In the genomic region with DNA sequence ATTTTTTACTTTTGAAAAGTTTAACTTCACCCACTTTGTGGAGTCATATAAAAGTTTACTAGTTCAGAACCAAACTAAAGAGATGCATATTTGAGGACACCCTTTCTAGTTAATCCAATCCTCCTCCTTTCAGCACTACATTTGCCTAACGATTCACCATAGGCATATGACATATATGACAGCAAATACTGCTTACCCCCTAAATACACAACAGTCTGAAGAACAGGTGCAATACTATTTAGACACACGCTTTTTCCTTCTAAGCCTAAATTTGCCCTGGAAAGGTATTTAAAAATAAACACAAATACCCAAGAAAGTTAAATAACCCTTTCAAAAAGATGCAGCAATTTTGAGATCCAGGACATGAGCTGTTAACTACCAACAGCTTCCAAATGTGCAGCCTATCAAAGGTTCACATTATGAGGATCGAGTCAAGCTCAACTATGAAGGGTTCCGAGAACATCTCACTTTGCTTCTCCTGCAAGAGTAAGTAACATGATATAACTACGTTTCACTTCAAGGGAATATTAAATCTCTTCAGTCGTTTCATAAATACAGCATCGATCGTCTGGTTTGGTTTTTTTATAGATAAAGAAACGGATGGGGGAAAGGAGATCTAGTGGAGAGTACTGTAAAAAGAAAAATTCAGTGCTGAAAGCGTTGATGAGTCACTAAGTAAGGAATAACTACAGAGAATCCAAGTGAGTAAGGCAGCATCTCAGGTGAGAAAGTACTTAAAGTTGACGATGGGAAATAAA, we compare ENCODE assay signal across 8 cellular contexts. TPM values are rescaled to one million over a fixed set of nuclear protein-coding genes. Genes with fewer than 3 reads are reported as not detected.
DNase-seq lines count a peak whose midpoint lies in the region; ATAC-seq, FAIRE-seq and TF ChIP-seq lines count a peak whose summit lies in the region.

No MANE protein-coding gene starts in this region.

- CTCF ChIA-PET in AG04450 (lab: Charles Lee), result no interaction called here
- CTCF ChIA-PET in HepG2 (lab: Yijun Ruan, JAX; ENCODE audit: low intra/inter-chr PET ratio, low total read pairs), result no interaction called here

- no peaks in the 10 kb centered on the region for H3K27me3 Mint-ChIP-seq in astrocyte (ENCODE audit: low read depth, unreplicated experiment)

- peak overlapping the region; percentile 93 for H3K4me3 ChIP-seq in AG04450 (ENCODE audit: low read depth, low read length)
- peak overlapping the region; percentile 96 for H3K4me3 ChIP-seq in astrocyte (ENCODE audit: insufficient read depth, low read depth, low read length)
- H3K4me3 ChIP-seq in HepG2 (replicated peaks in 1 of 3; ENCODE audit: insufficient read depth in 1 of 3, low read depth in 2 of 3, low read length in 3 of 3), result peak overlapping the region; percentile 96 to 97 (median 96)
- H3K4me3 ChIP-seq in thyroid gland (replicated peaks in 1 of 3), result peak overlapping the region; percentile 83 to 100 (median 99)

- no peak for TF ChIP-seq POLR2A in HepG2 (IDR thresholded peaks at IDR 0.05; ENCODE audit: insufficient read depth in 1 of 2, low read depth in 2 of 2, low read length in 2 of 2)
- TF ChIP-seq POLR2A in thyroid gland (IDR thresholded peaks at IDR 0.05), result no peak

- peaks cover 54% of the 10 kb centered on the region for H4K20me1 ChIP-seq in astrocyte (ENCODE audit: insufficient read depth, low read length)
- H4K20me1 ChIP-seq in HepG2 (ENCODE audit: insufficient read depth, low read length), result peaks cover 45% of the 10 kb centered on the region

- peak overlapping the region; percentile 88 for H2AFZ ChIP-seq in astrocyte (ENCODE audit: low read depth, low read length)
- H2AFZ ChIP-seq in HepG2 (ENCODE audit: low read length), result no peak overlapping the region

- TSS peak; percentile 45 for BruUV-seq in HepG2 (replicated peaks; lab: Mats Ljungman, UMichigan)

- H3K9ac ChIP-seq in astrocyte (ENCODE audit: low read length) (peak overlapping the region; percentile 92), HepG2 (ENCODE audit: insufficient read depth, low read depth, low read length) (peak overlapping the region; percentile 99)

- peaks cover 13% of the 10 kb centered on the region for H3K36me3 Mint-ChIP-seq in astrocyte (ENCODE audit: low read depth, unreplicated experiment)

- no peak for DNase-seq in AG04450 (ENCODE audit: low read depth, low spot score)
- DNase-seq in HPDE6-E6E7 (ENCODE audit: extremely low spot score), result peak; percentile 11
- peak; percentile 22 for DNase-seq in astrocyte (ENCODE audit: low read depth)
- no peak for DNase-seq in HepG2 (ENCODE audit: low spot score)
- no peak for DNase-seq in thyroid gland
- DNase-seq in stimulated activated CD4-positive, alpha-beta T cell treated with anti-CD3 and anti-CD28 coated beads, Interleukin-1b, Interleukin-23, amount 100 ng/mL, for 48 hours, result no peak

- H3K4me2 ChIP-seq in astrocyte (ENCODE audit: low read length) (peak overlapping the region; percentile 93), HepG2 (ENCODE audit: low read depth, low read length) (peak overlapping the region; percentile 86)

- ATAC-seq in HepG2 (no peak), HG03039 (IDR thresholded peaks at IDR 0.05; ENCODE audit: unreplicated experiment) (no peak), GM19324 (IDR thresholded peaks at IDR 0.05; ENCODE audit: low FRiP score, unreplicated experiment) (no peak)

- FAIRE-seq in astrocyte (lab: Jason Lieb, UNC) (no peak), HepG2 (lab: Jason Lieb, UNC) (no peak)

- 2% methylated on average over 11 of the region's 11 CpGs for WGBS in HepG2 (ENCODE audit: low lambda C conversion rate)
- 6 to 8% methylated on average over 11 of the region's 11 CpGs for WGBS in thyroid gland, 2 donors

- TF ChIP-seq CTCF in AG04450 (IDR thresholded peaks at IDR 0.05; ENCODE audit: low read depth, low read length) (no peak), astrocyte (IDR thresholded peaks at IDR 0.05; ENCODE audit: insufficient read depth, low read depth, low read length) (no peak), HepG2 (CRISPR knock-in tag; IDR thresholded peaks at IDR 0.05) (no peak), thyroid gland (IDR thresholded peaks at IDR 0.05) (no peak)

- peak overlapping the region; percentile 79 for H3K27ac Mint-ChIP-seq in astrocyte (ENCODE audit: unreplicated experiment)

- peaks cover 6% of the 10 kb centered on the region for H3K4me1 Mint-ChIP-seq in astrocyte (ENCODE audit: low read depth, unreplicated experiment)

- no peak for TF ChIP-seq RAD21 in HepG2 (CRISPR knock-in tag; IDR thresholded peaks at IDR 0.05)

- no peaks in the 10 kb centered on the region for H3K9me3 ChIP-seq in AG04450 (ENCODE audit: control insufficient read depth, insufficient read depth, low read length)
- H3K9me3 ChIP-seq in astrocyte (ENCODE audit: insufficient read depth, low read depth, low read length), result no peaks in the 10 kb centered on the region
- no peaks in the 10 kb centered on the region for H3K9me3 ChIP-seq in HepG2 (ENCODE audit: low read length)
- no peaks in the 10 kb centered on the region for H3K9me3 ChIP-seq in thyroid gland

- no peaks in the 10 kb centered on the region for H3K27me3 ChIP-seq in AG04450 (ENCODE audit: control insufficient read depth, insufficient read depth, low read length)
- no peaks in the 10 kb centered on the region for H3K27me3 ChIP-seq in astrocyte (ENCODE audit: insufficient read depth, low read length)
- peaks cover 0 to 5% of the 10 kb centered on the region in 2 experiments; a peak in 1 of 5 replicates for H3K27me3 ChIP-seq in HepG2 (ENCODE audit: control insufficient read depth in 1 of 2, insufficient read depth in 2 of 2, low read length in 2 of 2)
- no peaks in the 10 kb centered on the region for H3K27me3 ChIP-seq in thyroid gland

- peak overlapping the region; percentile 96 for H3K4me3 Mint-ChIP-seq in astrocyte (ENCODE audit: unreplicated experiment)

- H3K36me3 ChIP-seq in astrocyte (ENCODE audit: insufficient read depth, low read length) (peaks cover 15% of the 10 kb centered on the region), HepG2 (replicated peaks in 1 of 2; ENCODE audit: control insufficient read depth in 1 of 2, insufficient read depth in 2 of 2, low read length in 2 of 2) (peaks cover 10 to 20% of the 10 kb centered on the region in 2 experiments), thyroid gland (no peaks in the 10 kb centered on the region)

- H3K27ac ChIP-seq in AG04450 (ENCODE audit: low read depth, low read length) (peak overlapping the region; percentile 82), astrocyte (ENCODE audit: low read depth, low read length) (peak overlapping the region; percentile 94), HepG2 (ENCODE audit: extremely low read length, insufficient read depth, low read length) (peak overlapping the region; percentile 73), thyroid gland (peak overlapping the region; percentile 99 to 100 (median 99))

- TF ChIP-seq EP300 in HepG2 (IDR thresholded peaks at IDR 0.05; ENCODE audit: low read depth in 2 of 2, low read length in 2 of 2), result no peak
- no peak for TF ChIP-seq EP300 in HepG2 (CRISPR knock-in tag; IDR thresholded peaks at IDR 0.05; ENCODE audit: borderline replicate concordance)

- POLR2A ChIA-PET in AG04450 (lab: Yijun Ruan, JAX), result interaction anchor here (1.4 kb wide), 1 partner anchor 34 kb away, joined by 3 read pairs; no protein-coding TSS in a partner anchor
- POLR2A ChIA-PET in HepG2 (lab: Yijun Ruan, JAX), result interaction anchor here (0.9 to 5.1 kb wide), 19 partner anchors 9 to 396 kb away, joined by 3 to 126 read pairs (median 7); a partner anchor contains a TSS

- H3K9me3 Mint-ChIP-seq in astrocyte (ENCODE audit: unreplicated experiment), result peaks cover 3% of the 10 kb centered on the region

- H3K79me2 ChIP-seq in astrocyte (ENCODE audit: insufficient read depth, low read length) (peaks cover 64% of the 10 kb centered on the region), HepG2 (ENCODE audit: insufficient read depth, low read length) (peaks cover 70% of the 10 kb centered on the region)

- in situ Hi-C loops in HepG2 (cut with HindIII; ENCODE audit: extremely low pct_ligation_motif_present, low pct_unique_long_range_greater_than_20kb), result loop anchor here (10.0 kb wide), 1 partner anchor 60 kb away; no protein-coding TSS in a partner anchor

- peaks cover 10% of the 10 kb centered on the region for H3K4me1 ChIP-seq in astrocyte (ENCODE audit: insufficient read depth, low read length)
- H3K4me1 ChIP-seq in HepG2 (ENCODE audit: insufficient read depth, low read length), result peaks cover 73% of the 10 kb centered on the region
- peaks cover 34 to 42% of the 10 kb centered on the region in 2 donors for H3K4me1 ChIP-seq in thyroid gland

- intact Hi-C loops in HepG2 (cut with micrococcal nuclease; ENCODE audit: unreplicated experiment), result loop anchor here (2.0 to 5.0 kb wide), 2 partner anchors 16 to 183 kb away; a partner anchor contains a TSS
- intact Hi-C loops in thyroid gland (cut with DNase I), result no loop called here

RNA-seq across cellular contexts. Expression of a gene that starts 0.7 kb away (rescaled TPM):
- 5.5 and 8.0 TPM in 2 replicates for polyA plus RNA-seq in AG04450 (2011; rRNA removed)
- polyA minus RNA-seq in AG04450 (2011; rRNA and poly(A)+ RNA removed), result 4.1 and 4.8 TPM in 2 replicates
- total RNA-seq in astrocyte, result 5.7 TPM in 2 replicates
- 21.1 and 22.4 TPM in 2 replicates for total RNA-seq in HepG2 (2016; rRNA removed; fragmentation: Illumina TruSeq; extraction: Trizol)
- 13.0 and 13.5 TPM in 2 replicates for total RNA-seq in HepG2 (2016; cell fraction: cytosol; rRNA removed; fragmentation: Illumina TruSeq; extraction: Trizol; ENCODE audit: low read depth)
- total RNA-seq in HepG2 (2016; cell fraction: insoluble cytoplasmic fraction; rRNA removed; fragmentation: Illumina TruSeq; extraction: Trizol), result 20.7 and 22.3 TPM in 2 replicates
- 18.6 and 18.9 TPM in 2 replicates for total RNA-seq in HepG2 (2016; cell fraction: membrane; rRNA removed; fragmentation: Illumina TruSeq; extraction: Trizol)
- total RNA-seq in HepG2 (2016; cell fraction: nucleus; rRNA removed; fragmentation: Illumina TruSeq; extraction: Trizol), result 16.1 and 23.9 TPM in 2 replicates
- polyA plus RNA-seq in HepG2 (2011; rRNA removed), result 3.9 and 4.2 TPM in 2 replicates
- 2.7 and 4.3 TPM in 2 replicates for polyA plus RNA-seq in HepG2 (2011; cell fraction: cytosol; rRNA removed)
- 4.0 and 5.7 TPM in 2 replicates for polyA plus RNA-seq in HepG2 (2011; cell fraction: nucleus; rRNA removed)
- 8.4 and 10.9 TPM in 2 replicates for polyA plus RNA-seq in HepG2 (2012)
- 12.3 and 14.0 TPM in 2 replicates for polyA plus RNA-seq in HepG2 (2016; cell fraction: cytosol; fragmentation: Illumina TruSeq; extraction: Trizol; ENCODE audit: low read depth)
- 22.9 and 29.9 TPM in 2 replicates for polyA plus RNA-seq in HepG2 (2016; cell fraction: insoluble cytoplasmic fraction; fragmentation: Illumina TruSeq; extraction: Trizol; ENCODE audit: low read depth)
- 16.3 and 16.6 TPM in 2 replicates for polyA plus RNA-seq in HepG2 (2016; cell fraction: membrane; fragmentation: Illumina TruSeq; extraction: Trizol; ENCODE audit: low read depth)
- polyA plus RNA-seq in HepG2 (2016; cell fraction: nucleus; fragmentation: Illumina TruSeq; extraction: Trizol; ENCODE audit: insufficient read depth, low read depth), result 18.7 and 24.5 TPM in 2 replicates
- 5.4 and 7.3 TPM in 2 replicates for polyA minus RNA-seq in HepG2 (2011; rRNA and poly(A)+ RNA removed; ENCODE audit: low replicate concordance)
- 3.7 and 4.5 TPM in 2 replicates for polyA minus RNA-seq in HepG2 (2011; cell fraction: cytosol; rRNA and poly(A)+ RNA removed)
- polyA minus RNA-seq in HepG2 (2011; cell fraction: nucleus; rRNA and poly(A)+ RNA removed), result 13.8 and 15.0 TPM in 2 replicates
- total RNA-seq in thyroid gland, result 10 to 100 TPM; 19.5 to 33.9 (median 24.3) TPM

RNA-seq across cellular contexts. Expression of a gene that starts 1.4 kb away (rescaled TPM):
- polyA plus RNA-seq in AG04450 (2011; rRNA removed) (30.6 and 41.1 TPM in 2 replicates), HepG2 (2011; rRNA removed) (44.9 and 49.4 TPM in 2 replicates)
- 40.1 and 65.9 TPM in 2 replicates for polyA minus RNA-seq in AG04450 (2011; rRNA and poly(A)+ RNA removed)
- total RNA-seq in astrocyte (46.6 and 48.4 TPM in 2 replicates), HepG2 (2016; rRNA removed; fragmentation: Illumina TruSeq; extraction: Trizol) (123 and 135 TPM in 2 replicates), thyroid gland (10 to 100 TPM; 46.3 to 77.5 (median 53.6) TPM)
- total RNA-seq in HepG2 (2016; cell fraction: cytosol; rRNA removed; fragmentation: Illumina TruSeq; extraction: Trizol; ENCODE audit: low read depth), result 98.8 and 127 TPM in 2 replicates
- 127 and 145 TPM in 2 replicates for total RNA-seq in HepG2 (2016; cell fraction: insoluble cytoplasmic fraction; rRNA removed; fragmentation: Illumina TruSeq; extraction: Trizol)
- total RNA-seq in HepG2 (2016; cell fraction: membrane; rRNA removed; fragmentation: Illumina TruSeq; extraction: Trizol), result 62.4 and 67.2 TPM in 2 replicates
- total RNA-seq in HepG2 (2016; cell fraction: nucleus; rRNA removed; fragmentation: Illumina TruSeq; extraction: Trizol), result 136 and 152 TPM in 2 replicates
- polyA plus RNA-seq in HepG2 (2011; cell fraction: cytosol; rRNA removed), result 17.6 and 28.4 TPM in 2 replicates
- 37.0 and 38.5 TPM in 2 replicates for polyA plus RNA-seq in HepG2 (2011; cell fraction: nucleus; rRNA removed)
- 57.6 and 63.3 TPM in 2 replicates for polyA plus RNA-seq in HepG2 (2012)
- polyA plus RNA-seq in HepG2 (2016; cell fraction: cytosol; fragmentation: Illumina TruSeq; extraction: Trizol; ENCODE audit: low read depth), result 1.6 and 2.2 TPM in 2 replicates
- 83.4 and 92.4 TPM in 2 replicates for polyA plus RNA-seq in HepG2 (2016; cell fraction: insoluble cytoplasmic fraction; fragmentation: Illumina TruSeq; extraction: Trizol; ENCODE audit: low read depth)
- 9.6 and 10.8 TPM in 2 replicates for polyA plus RNA-seq in HepG2 (2016; cell fraction: membrane; fragmentation: Illumina TruSeq; extraction: Trizol; ENCODE audit: low read depth)
- 89.5 and 94.1 TPM in 2 replicates for polyA plus RNA-seq in HepG2 (2016; cell fraction: nucleus; fragmentation: Illumina TruSeq; extraction: Trizol; ENCODE audit: insufficient read depth, low read depth)
- 16.3 and 63.5 TPM in 2 replicates for polyA minus RNA-seq in HepG2 (2011; rRNA and poly(A)+ RNA removed; ENCODE audit: low replicate concordance)
- 84.7 and 102 TPM in 2 replicates for polyA minus RNA-seq in HepG2 (2011; cell fraction: cytosol; rRNA and poly(A)+ RNA removed)
- 292 and 316 TPM in 2 replicates for polyA minus RNA-seq in HepG2 (2011; cell fraction: nucleus; rRNA and poly(A)+ RNA removed)

Comparison
In these comparisons a context has a peak if more than half of its experiments do, and no peak if none do; other contexts are left out.
1. DNase-seq: peak in HPDE6-E6E7 (single experiment) and astrocyte (single experiment); none in AG04450 (single experiment), HepG2 (single experiment), thyroid gland (0 of 2) and stimulated activated CD4-positive, alpha-beta T cell treated with anti-CD3 and anti-CD28 coated beads, Interleukin-1b, Interleukin-23, amount 100 ng/mL, for 48 hours (single experiment).
2. Peak in every context shown above with its lines, with median percentiles within 50 percentile points of each other: H3K27ac ChIP-seq and H3K4me3 ChIP-seq.